27 cellular contexts compared by ENCODE assay signal in the genomic region with DNA sequence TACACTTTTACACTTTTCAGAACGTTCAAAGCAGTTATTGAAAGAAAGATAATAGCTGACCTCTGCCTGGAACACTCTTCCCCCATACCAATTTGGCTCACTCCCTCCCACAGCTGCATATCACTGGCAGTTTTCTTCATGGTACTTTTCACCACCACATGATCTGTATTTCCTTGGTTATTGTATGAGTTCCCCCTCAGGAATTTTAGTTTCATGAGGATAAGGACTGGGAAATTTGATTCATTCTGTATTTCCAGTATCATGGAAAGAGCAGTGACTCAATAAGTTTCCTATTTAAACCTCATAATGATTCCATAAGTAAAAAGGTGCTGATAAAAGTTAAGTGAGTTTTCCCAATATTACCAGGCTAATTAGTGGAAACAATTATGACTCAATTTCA. TPM values are rescaled to one million over a fixed set of nuclear protein-coding genes. Genes with fewer than 3 reads are reported as not detected.
DNase-seq lines count a peak whose midpoint lies in the region; ATAC-seq and TF ChIP-seq lines count a peak whose summit lies in the region.
"Had no signal": no experiment of that assay in that cellular context is flagged by ENCODE, and none has a peak within 500 bp of the region (broad histone marks: within the 10 kb centered on the region; RNA-seq: fewer than 3 reads in every experiment).

No MANE protein-coding gene starts in this region.

- peak overlapping the region; percentile 68 for H2AFZ ChIP-seq in mammary epithelial cell (ENCODE audit: low read depth, low read length)

- no peak for DNase-seq in mammary epithelial cell
- no peak for DNase-seq in breast epithelium (ENCODE audit: low spot score in 2 of 2)
- DNase-seq in astrocyte of the spinal cord (ENCODE audit: low read depth, low spot score), result peak; percentile 48
- peak; percentile 21 for DNase-seq in hepatic stellate cell (ENCODE audit: low spot score)
- DNase-seq in activated CD4-positive, CD25-positive, alpha-beta regulatory T cell treated with anti-CD3 and anti-CD28 coated beads, Interleukin-2, amount 50 U/mL, for 72 hours, result no peak
- no peak for DNase-seq in activated gamma-delta T cell treated with Interleukin-2 at 50 U/mL for 16 hours
- no peak for DNase-seq in iPS-NIHi7 (ENCODE audit: extremely low spot score)
- DNase-seq: 8988T; activated CD4-positive, alpha-beta memory T cell treated with anti-CD3 and anti-CD28 coated beads, Interleukin-2, amount 10 ng/mL, durations not matched to agents 7 days and 5 days; activated CD4-positive, CD25-positive, alpha-beta regulatory T cell; amniotic stem cell; dorsolateral prefrontal cortex; kidney; naive thymus-derived CD8-positive, alpha-beta T cell; NCI-H1436; NCI-H510A treated with DMSO at 0.1 percent for 48 hours; retina; RPMI8226; spleen; stimulated activated CD4-positive, alpha-beta T cell treated with anti-CD3 and anti-CD28 coated beads, Interleukin-4, amount 100 ng/mL, for 24 hours; stimulated activated naive CD4-positive, alpha-beta T cell treated with Interleukin-2 at 50 U/mL for 16 hours; thyroid gland had no signal

- BruUV-seq in mammary epithelial cell (replicated peaks; lab: Mats Ljungman, UMichigan), result no TSS peak

- CTCF ChIA-PET in mammary epithelial cell (lab: Charles Lee; ENCODE audit: low non-redundant PET), result no interaction called here

- H4K20me1 ChIP-seq in mammary epithelial cell (ENCODE audit: insufficient read depth, low read length), result no peaks in the 10 kb centered on the region

- 77% methylated on average over 1 of the region's 1 CpG for WGBS in mammary epithelial cell (ENCODE audit: low coverage, missing lambda C conversion rate)

- TF ChIP-seq CTCF in mammary epithelial cell (conservative IDR thresholded peaks at IDR 0.05 in 1 of 2, IDR thresholded peaks at IDR 0.05 in 1 of 2; ENCODE audit: extremely low read depth in 1 of 2, insufficient read depth in 1 of 2, low read depth in 1 of 2, low read length in 2 of 2) (no peak), breast epithelium (IDR thresholded peaks at IDR 0.05) (no peak), astrocyte of the spinal cord (IDR thresholded peaks at IDR 0.05; ENCODE audit: low read depth, low read length) (no peak)

- no peaks in the 10 kb centered on the region for H3K27me3 ChIP-seq in mammary epithelial cell (ENCODE audit: insufficient read depth, low read length)
- no peaks in the 10 kb centered on the region for H3K27me3 ChIP-seq in breast epithelium
- H3K27me3 ChIP-seq: dorsolateral prefrontal cortex, spleen, thyroid gland had no signal

- no peak overlapping the region for H3K9ac ChIP-seq in mammary epithelial cell (ENCODE audit: insufficient read depth, low read length)

- intact Hi-C loops in mammary epithelial cell (cut with micrococcal nuclease) (no loop called here), breast epithelium (cut with DNase I; ENCODE audit: low total_unique reads) (no loop called here)

- H3K9me3 ChIP-seq in mammary epithelial cell (replicated peaks; ENCODE audit: insufficient read depth, low read length), result no peaks in the 10 kb centered on the region
- peaks cover 0 to 4% of the 10 kb centered on the region in 2 donors for H3K9me3 ChIP-seq in breast epithelium
- H3K9me3 ChIP-seq: thyroid gland had no signal

- H3K4me1 ChIP-seq in mammary epithelial cell (ENCODE audit: insufficient read depth, low read length) (no peaks in the 10 kb centered on the region), breast epithelium (no peaks in the 10 kb centered on the region)
- H3K4me1 ChIP-seq: spleen, thyroid gland had no signal

- no peak for TF ChIP-seq POLR2A in breast epithelium (IDR thresholded peaks at IDR 0.05)

- no peaks in the 10 kb centered on the region for H3K79me2 ChIP-seq in mammary epithelial cell (ENCODE audit: insufficient read depth, low read length)

- H3K4me2 ChIP-seq in mammary epithelial cell (ENCODE audit: insufficient read depth, low read depth, low read length), result no peak overlapping the region

- in situ Hi-C loops in mammary epithelial cell (cut with MboI; ENCODE audit: low sequenced_read_pairs in 2 of 2), result no loop called here
- in situ Hi-C loops in astrocyte of the spinal cord (cut with HindIII; ENCODE audit: low sequenced_read_pairs), result no loop called here

- no peaks in the 10 kb centered on the region for H3K36me3 ChIP-seq in mammary epithelial cell (ENCODE audit: insufficient read depth, low read length)
- no peaks in the 10 kb centered on the region for H3K36me3 ChIP-seq in breast epithelium
- H3K36me3 ChIP-seq: spleen, thyroid gland had no signal

- dilution Hi-C loops in mammary epithelial cell (cut with HindIII; ENCODE audit: low sequenced_read_pairs), result no loop called here

- H3K27ac ChIP-seq in mammary epithelial cell (ENCODE audit: insufficient read depth, low read depth, low read length) (no peak overlapping the region), breast epithelium (no peak overlapping the region)
- H3K27ac ChIP-seq: dorsolateral prefrontal cortex, epithelial cell of prostate, spleen, thyroid gland had no signal

- H3K4me3 ChIP-seq in mammary epithelial cell (replicated peaks in 1 of 3; ENCODE audit: insufficient read depth in 1 of 3, low read depth in 2 of 3, low read length in 3 of 3) (no peak overlapping the region), breast epithelium (no peak overlapping the region), astrocyte of the spinal cord (ENCODE audit: low read depth, low read length) (no peak overlapping the region)
- H3K4me3 ChIP-seq: dorsolateral prefrontal cortex, GM12878, spleen, thyroid gland had no signal

- no peak for ATAC-seq in GM18498 (IDR thresholded peaks at IDR 0.05; ENCODE audit: unreplicated experiment)
- ATAC-seq: GM12878; naive thymus-derived CD8-positive, alpha-beta T cell had no signal

RNA-seq across cellular contexts. Expression of a gene that starts 16.0 kb away (rescaled TPM):
- total RNA-seq in mammary epithelial cell (1 to 10 TPM in 1 of 2 donors, under 1 TPM in 1; 0.33 to 1.5 TPM), breast epithelium (under 1 TPM in 2 of 3 donors, not detected in 1; 0.15 to 0.33 TPM)
- polyA plus RNA-seq in mammary epithelial cell, result 1.6 TPM
- 2.5 TPM for polyA minus RNA-seq in mammary epithelial cell
- total RNA-seq: activated CD4-positive, alpha-beta memory T cell treated with anti-CD3 and anti-CD28 coated beads, Interleukin-2, amount 10 ng/mL, durations not matched to agents 7 days and 5 days; B cell; GM12878; naive thymus-derived CD8-positive, alpha-beta T cell; omental fat pad had no signal
- polyA plus RNA-seq: naive thymus-derived CD8-positive, alpha-beta T cell; spleen had no signal

Comparison
In these comparisons a context has a peak if more than half of its experiments do, and no peak if none do; other contexts are left out.
1. DNase-seq: peak in astrocyte of the spinal cord (single experiment) and hepatic stellate cell (single experiment); none in mammary epithelial cell (single experiment), breast epithelium (0 of 2), activated CD4-positive, CD25-positive, alpha-beta regulatory T cell treated with anti-CD3 and anti-CD28 coated beads, Interleukin-2, amount 50 U/mL, for 72 hours (single experiment), activated gamma-delta T cell treated with Interleukin-2 at 50 U/mL for 16 hours (single experiment) and iPS-NIHi7 (single experiment).